ENCODE assay signal across 18 cellular contexts in genomic region chr9:108562176-108562575, GRCh38.
"Had no signal": no experiment of that assay in that cellular context is flagged by ENCODE, and none has a peak within 500 bp of the region (broad histone marks: within the 10 kb centered on the region; RNA-seq: fewer than 3 reads in every experiment).

No MANE protein-coding gene starts in this region.

- H3K27me3 Mint-ChIP-seq: activated naive CD8-positive, alpha-beta T cell treated with anti-CD3 and anti-CD28 coated beads, Interleukin-2, amount 50 U/mL, for 24 hours had no signal

- H3K4me1 ChIP-seq: colonic mucosa, prostate gland, upper lobe of right lung had no signal

- H3K4me3 Mint-ChIP-seq: activated naive CD8-positive, alpha-beta T cell treated with anti-CD3 and anti-CD28 coated beads, Interleukin-2, amount 50 U/mL, for 24 hours; activated T-helper 1 cell treated with anti-CD3 and anti-CD28 coated beads, Interleukin-12 subunit alpha, Interleukin-12 subunit beta, Interleukin-2, Interleukin-4 antibody, amounts not matched to agents 30 ng/mL and 10 ng/mL and 1 ng/mL, durations not matched to agents 14 hours and 24 hours and 36 hours; memory B cell; natural killer cell treated with Interleukin-12 subunit alpha and Interleukin-12 subunit beta and Interleukin-15 and Interleukin-18, amount 100 ng/mL, for 72 hours had no signal

- H3K27ac ChIP-seq: colonic mucosa, heart left ventricle, prostate gland, right lobe of liver, upper lobe of right lung had no signal

- H3K27me3 ChIP-seq: colonic mucosa, heart left ventricle, right lobe of liver had no signal

- ATAC-seq: activated naive CD8-positive, alpha-beta T cell treated with anti-CD3 and anti-CD28 coated beads, Interleukin-2, amount 50 U/mL, for 24 hours; heart left ventricle; left lobe of liver; natural killer cell treated with Interleukin-12 subunit alpha and Interleukin-12 subunit beta and Interleukin-15 and Interleukin-18, amount 100 ng/mL, for 72 hours; right lobe of liver; upper lobe of right lung had no signal

- H3K4me1 Mint-ChIP-seq: activated naive CD8-positive, alpha-beta T cell treated with anti-CD3 and anti-CD28 coated beads, Interleukin-2, amount 50 U/mL, for 24 hours; memory B cell had no signal

- H3K36me3 Mint-ChIP-seq: memory B cell; natural killer cell treated with Interleukin-12 subunit alpha and Interleukin-12 subunit beta and Interleukin-15 and Interleukin-18, amount 100 ng/mL, for 72 hours had no signal

- DNase-seq: activated CD4-positive, alpha-beta T cell treated with anti-CD3 and anti-CD28 coated beads for 4 hours; activated naive CD4-positive, alpha-beta T cell; activated naive CD8-positive, alpha-beta T cell treated with anti-CD3 and anti-CD28 coated beads, Interleukin-2, amount 50 U/mL, for 24 hours; colonic mucosa; effector CD8-positive, alpha-beta T cell; foreskin melanocyte; heart left ventricle; right lobe of liver; stimulated activated CD4-positive, alpha-beta T cell treated with anti-CD3 and anti-CD28 coated beads, Interleukin-2, amount 100 ng/mL, for 24 hours; stimulated activated naive CD4-positive, alpha-beta T cell treated with Interleukin-2 at 50 U/mL for 16 hours; T-helper 1 cell; upper lobe of right lung had no signal

- H3K9me3 Mint-ChIP-seq: activated naive CD8-positive, alpha-beta T cell treated with anti-CD3 and anti-CD28 coated beads, Interleukin-2, amount 50 U/mL, for 24 hours; activated T-helper 1 cell treated with anti-CD3 and anti-CD28 coated beads, Interleukin-12 subunit alpha, Interleukin-12 subunit beta, Interleukin-2, Interleukin-4 antibody, amounts not matched to agents 30 ng/mL and 10 ng/mL and 1 ng/mL, durations not matched to agents 14 hours and 24 hours and 36 hours; memory B cell; natural killer cell treated with Interleukin-12 subunit alpha and Interleukin-12 subunit beta and Interleukin-15 and Interleukin-18, amount 100 ng/mL, for 72 hours had no signal

- H3K36me3 ChIP-seq: colonic mucosa, heart left ventricle, prostate gland, right lobe of liver, upper lobe of right lung had no signal

- FAIRE-seq: astrocyte had no signal

- H3K4me3 ChIP-seq: colonic mucosa, heart left ventricle, prostate gland, right lobe of liver, upper lobe of right lung had no signal

- H3K27ac Mint-ChIP-seq: activated naive CD8-positive, alpha-beta T cell treated with anti-CD3 and anti-CD28 coated beads, Interleukin-2, amount 50 U/mL, for 24 hours; activated T-helper 1 cell treated with anti-CD3 and anti-CD28 coated beads, Interleukin-12 subunit alpha, Interleukin-12 subunit beta, Interleukin-2, Interleukin-4 antibody, amounts not matched to agents 30 ng/mL and 10 ng/mL and 1 ng/mL, durations not matched to agents 14 hours and 24 hours and 36 hours; memory B cell; natural killer cell treated with Interleukin-12 subunit alpha and Interleukin-12 subunit beta and Interleukin-15 and Interleukin-18, amount 100 ng/mL, for 72 hours had no signal

- H3K9me3 ChIP-seq: colonic mucosa, heart left ventricle, prostate gland, right lobe of liver, upper lobe of right lung had no signal
